In the genomic region with DNA sequence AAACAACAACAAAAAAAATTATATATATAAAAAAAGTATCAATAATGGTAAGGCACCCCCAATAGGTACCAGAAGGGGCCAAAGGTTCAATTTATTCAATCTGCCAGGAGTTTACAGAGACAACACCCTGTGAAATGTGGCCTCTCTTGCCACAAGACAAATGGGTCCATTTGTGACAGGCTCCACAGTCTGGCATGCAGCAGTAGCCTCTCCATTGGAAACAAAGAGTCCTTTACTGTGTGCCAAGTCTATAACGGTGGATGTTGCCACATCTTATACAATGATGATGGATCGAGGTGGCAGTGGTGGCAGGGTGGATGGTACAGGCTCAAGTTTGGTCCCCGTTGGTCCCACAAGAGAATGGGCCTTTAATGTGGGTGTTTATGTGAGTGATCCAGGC, we compare ENCODE assay signal across 26 cellular contexts.
DNase-seq lines count a peak whose midpoint lies in the region; ATAC-seq and TF ChIP-seq lines count a peak whose summit lies in the region.
"Had no signal": no experiment of that assay in that cellular context is flagged by ENCODE, and none has a peak within 500 bp of the region (broad histone marks: within the 10 kb centered on the region; RNA-seq: fewer than 3 reads in every experiment).

No MANE protein-coding gene starts in this region.

- H3K36me3 Mint-ChIP-seq in activated CD8-positive, alpha-beta memory T cell treated with anti-CD3 and anti-CD28 coated beads, Interleukin-2, amount 10 ng/mL, durations not matched to agents 7 days and 5 days = no peaks in the 10 kb centered on the region
- H3K36me3 Mint-ChIP-seq: CD8-positive, alpha-beta memory T cell; immature natural killer cell; type B pancreatic cell had no signal

- in situ Hi-C loops in SK-MEL-5 (cut with HindIII; ENCODE audit: low pct_unique_long_range_greater_than_20kb, low sequenced_read_pairs) = no loop called here

- ATAC-seq in HG02852 (IDR thresholded peaks at IDR 0.05; ENCODE audit: unreplicated experiment) = peak; percentile 3
- ATAC-seq in activated CD8-positive, alpha-beta memory T cell treated with anti-CD3 and anti-CD28 coated beads, Interleukin-2, amount 10 ng/mL, durations not matched to agents 7 days and 5 days = no peak
- no peak for ATAC-seq in HG02973 (IDR thresholded peaks at IDR 0.05; ENCODE audit: unreplicated experiment)
- ATAC-seq: activated T-cell treated with anti-CD3 and anti-CD28 coated beads, Interleukin-2, amount 50 U/mL, for 4 hours; heart right ventricle; Panc1 had no signal

- CTCF ChIA-PET in activated CD8-positive, alpha-beta memory T cell treated with anti-CD3 and anti-CD28 coated beads, Interleukin-2, amount 10 ng/mL, durations not matched to agents 7 days and 5 days (lab: Charles Lee) = interaction anchor here (1.5 kb wide), 1 partner anchor 21 kb away, joined by 3 read pairs; no protein-coding TSS in a partner anchor
- CTCF ChIA-PET in GM10248 (lab: Yijun Ruan, JAX) = interaction anchor here (0.8 to 1.6 kb wide), 4 partner anchors 9 to 70 kb away, joined by 3 read pairs; no protein-coding TSS in a partner anchor

- H3K4me3 Mint-ChIP-seq in activated CD8-positive, alpha-beta memory T cell treated with anti-CD3 and anti-CD28 coated beads, Interleukin-2, amount 10 ng/mL, durations not matched to agents 7 days and 5 days = no peak overlapping the region
- H3K4me3 Mint-ChIP-seq: activated naive CD4-positive, alpha-beta T cell treated with anti-CD3 and anti-CD28 coated beads for 36 hours; activated T-cell treated with anti-CD3 and anti-CD28 coated beads, Interleukin-2, amount 50 U/mL, for 4 hours; CD8-positive, alpha-beta memory T cell; IgD-negative memory B cell; immature natural killer cell; stimulated activated naive CD8-positive, alpha-beta T cell treated with anti-CD3 and anti-CD28 coated beads, Interleukin-15, Interleukin-2, amounts not matched to agents 100 ng/mL and 50 ng/mL, for 24 hours; type B pancreatic cell had no signal

- H3K9me3 Mint-ChIP-seq in activated CD8-positive, alpha-beta memory T cell treated with anti-CD3 and anti-CD28 coated beads, Interleukin-2, amount 10 ng/mL, durations not matched to agents 7 days and 5 days (ENCODE audit: low read depth) = no peaks in the 10 kb centered on the region
- H3K9me3 Mint-ChIP-seq: activated naive CD4-positive, alpha-beta T cell treated with anti-CD3 and anti-CD28 coated beads for 36 hours; activated T-cell treated with anti-CD3 and anti-CD28 coated beads, Interleukin-2, amount 50 U/mL, for 4 hours; CD8-positive, alpha-beta memory T cell; immature natural killer cell; stimulated activated naive CD8-positive, alpha-beta T cell treated with anti-CD3 and anti-CD28 coated beads, Interleukin-15, Interleukin-2, amounts not matched to agents 100 ng/mL and 50 ng/mL, for 24 hours; type B pancreatic cell had no signal

- DNase-seq in Ammon's horn (ENCODE audit: low spot score) = peak; percentile 86
- DNase-seq in SK-MEL-5 (ENCODE audit: low read depth, low spot score) = peak; percentile 12
- DNase-seq in medulla oblongata (ENCODE audit: extremely low spot score) = peak; percentile 86
- no peak for DNase-seq in activated CD8-positive, alpha-beta memory T cell treated with anti-CD3 and anti-CD28 coated beads, Interleukin-2, amount 10 ng/mL, durations not matched to agents 7 days and 5 days
- no peak for DNase-seq in GM10248 (ENCODE audit: extremely low spot score)
- no peak for DNase-seq in retina
- DNase-seq: activated CD4-positive, alpha-beta T cell treated with anti-CD3 and anti-CD28 coated beads for 1 hour; activated naive CD4-positive, alpha-beta T cell treated with anti-CD3 and anti-CD28 coated beads for 36 hours; activated T-cell treated with anti-CD3 and anti-CD28 coated beads, Interleukin-2, amount 50 U/mL, for 4 hours; CD8-positive, alpha-beta memory T cell; central memory CD4-positive, alpha-beta T cell; DMS53; heart right ventricle; immature natural killer cell; NCI-H1105 treated with DMSO at 0.1 percent for 48 hours; NCI-H2107; NCI-H510A treated with DMSO at 0.1 percent for 48 hours; NK-92 treated with Interleukin-12 subunit alpha and Interleukin-12 subunit beta, amount 100 ng/mL, for 24 hours; SIG-M5; T-helper 1 cell had no signal

- POLR2A ChIA-PET in GM10248 (lab: Yijun Ruan, JAX) = no interaction called here

- H3K27me3 Mint-ChIP-seq in activated CD8-positive, alpha-beta memory T cell treated with anti-CD3 and anti-CD28 coated beads, Interleukin-2, amount 10 ng/mL, durations not matched to agents 7 days and 5 days = no peaks in the 10 kb centered on the region
- H3K27me3 Mint-ChIP-seq: stimulated activated naive CD8-positive, alpha-beta T cell treated with anti-CD3 and anti-CD28 coated beads, Interleukin-15, Interleukin-2, amounts not matched to agents 100 ng/mL and 50 ng/mL, for 24 hours had no signal

- no peaks in the 10 kb centered on the region for H3K4me1 Mint-ChIP-seq in activated CD8-positive, alpha-beta memory T cell treated with anti-CD3 and anti-CD28 coated beads, Interleukin-2, amount 10 ng/mL, durations not matched to agents 7 days and 5 days
- H3K4me1 Mint-ChIP-seq: CD8-positive, alpha-beta memory T cell; IgD-negative memory B cell; immature natural killer cell had no signal

- no peak overlapping the region for H3K27ac Mint-ChIP-seq in activated CD8-positive, alpha-beta memory T cell treated with anti-CD3 and anti-CD28 coated beads, Interleukin-2, amount 10 ng/mL, durations not matched to agents 7 days and 5 days
- H3K27ac Mint-ChIP-seq: activated naive CD4-positive, alpha-beta T cell treated with anti-CD3 and anti-CD28 coated beads for 36 hours; CD8-positive, alpha-beta memory T cell; IgD-negative memory B cell; immature natural killer cell; stimulated activated naive CD8-positive, alpha-beta T cell treated with anti-CD3 and anti-CD28 coated beads, Interleukin-15, Interleukin-2, amounts not matched to agents 100 ng/mL and 50 ng/mL, for 24 hours; type B pancreatic cell had no signal

- no peak for TF ChIP-seq CTCF in GM10248 (IDR thresholded peaks at IDR 0.05; ENCODE audit: control extremely low read depth, extremely low read depth, low read depth, missing control alignments)

Comparison
In these comparisons a context has a peak if more than half of its experiments do, and no peak if none do; other contexts are left out.
1. DNase-seq: peak in Ammon's horn (single experiment), SK-MEL-5 (single experiment) and medulla oblongata (single experiment); none in activated CD8-positive, alpha-beta memory T cell treated with anti-CD3 and anti-CD28 coated beads, Interleukin-2, amount 10 ng/mL, durations not matched to agents 7 days and 5 days (single experiment), GM10248 (single experiment) and retina (single experiment).